In genomic region chr7:26440993-26441636, GRCh38 we compare ENCODE assay signal across 20 cellular contexts.
A peak's percentile ranks its signal among the peaks of the same experiment; 100 is the strongest.
DNase-seq lines count a peak whose midpoint lies in the region; ATAC-seq, FAIRE-seq and TF ChIP-seq lines count a peak whose summit lies in the region.
"Had no signal": no experiment of that assay in that cellular context is flagged by ENCODE, and none has a peak within 500 bp of the region (broad histone marks: within the 10 kb centered on the region; RNA-seq: fewer than 3 reads in every experiment).

No MANE protein-coding gene starts in this region.

- TF ChIP-seq CTCF in GM23338 (conservative IDR thresholded peaks at IDR 0.05; ENCODE audit: low read depth in 2 of 2) = no peak
- no peak for TF ChIP-seq CTCF in nephron progenitor cell (IDR thresholded peaks at IDR 0.05)
- TF ChIP-seq CTCF in kidney (IDR thresholded peaks at IDR 0.05; ENCODE audit: borderline replicate concordance, extremely low read depth, insufficient read depth) = no peak
- no peak for TF ChIP-seq CTCF in SK-N-SH (IDR thresholded peaks at IDR 0.05)

- TF ChIP-seq EP300 in SK-N-SH (IDR thresholded peaks at IDR 0.05; ENCODE audit: borderline replicate concordance in 1 of 2, low read depth in 1 of 2, low read length in 1 of 2) = no peak

- peak; percentile 82 for ATAC-seq in GM23338
- no peak for ATAC-seq in HG03025 (IDR thresholded peaks at IDR 0.05; ENCODE audit: low FRiP score, unreplicated experiment)
- ATAC-seq: activated CD8-positive, alpha-beta memory T cell treated with anti-CD3 and anti-CD28 coated beads, Interleukin-2, amount 10 ng/mL, durations not matched to agents 7 days and 5 days; Panc1 had no signal

- peaks cover 4% of the 10 kb centered on the region for H3K27me3 Mint-ChIP-seq in GM23338 (ENCODE audit: insufficient read depth, low read depth, poor library complexity)
- peaks cover 4% of the 10 kb centered on the region for H3K27me3 Mint-ChIP-seq in nephron progenitor cell (ENCODE audit: low read depth, poor library complexity)

- peak overlapping the region; percentile 60 for H3K4me2 ChIP-seq in GM23338
- no peak overlapping the region for H3K4me2 ChIP-seq in SK-N-SH
- H3K4me2 ChIP-seq: BLaER1 had no signal

- no peaks in the 10 kb centered on the region for H3K27me3 ChIP-seq in GM23338 (ENCODE audit: insufficient read depth)
- H3K27me3 ChIP-seq in SK-N-SH (ENCODE audit: insufficient read depth) = no peaks in the 10 kb centered on the region
- H3K27me3 ChIP-seq: BLaER1, stomach had no signal

- H3K4me3 Mint-ChIP-seq in GM23338 (no peak overlapping the region), nephron progenitor cell (peak overlapping the region; percentile 69)
- H3K4me3 Mint-ChIP-seq: activated B cell treated with CpG ODN at 0.5 μM for 24 hours; activated CD8-positive, alpha-beta memory T cell treated with anti-CD3 and anti-CD28 coated beads, Interleukin-2, amount 10 ng/mL, durations not matched to agents 7 days and 5 days had no signal

- H3K9me2 ChIP-seq in GM23338 (ENCODE audit: insufficient read depth) (peaks cover 5% of the 10 kb centered on the region), SK-N-SH (no peaks in the 10 kb centered on the region)

- no peak for FAIRE-seq in kidney (lab: Jason Lieb, UNC)
- FAIRE-seq: HTR-8/SVneo had no signal

- no peaks in the 10 kb centered on the region for H3K9me3 ChIP-seq in kidney (ENCODE audit: control insufficient read depth in 1 of 2, low read length in 2 of 2)
- no peaks in the 10 kb centered on the region for H3K9me3 ChIP-seq in SK-N-SH
- H3K9me3 ChIP-seq: BLaER1, stomach had no signal

- CTCF ChIA-PET in SK-N-SH (lab: Yijun Ruan, JAX) = interaction anchor here (0.8 to 1.8 kb wide), 7 partner anchors 8 to 227 kb away, joined by 3 to 9 read pairs (median 4); no protein-coding TSS in a partner anchor

- H3K4me3 ChIP-seq in GM23338 = peak overlapping the region; percentile 15; the same call in 1 of the 2 replicates
- H3K4me3 ChIP-seq in kidney (ENCODE audit: low read length in 2 of 2) = no peak overlapping the region
- H3K4me3 ChIP-seq in SK-N-SH (ENCODE audit: low read depth in 2 of 2, low read length in 1 of 2) = no peak overlapping the region
- H3K4me3 ChIP-seq: BLaER1, stomach had no signal

- H3F3A ChIP-seq in GM23338 (replicated peaks; ENCODE audit: low read depth) = no peaks in the 10 kb centered on the region
- H3F3A ChIP-seq in SK-N-SH (replicated peaks; ENCODE audit: insufficient read depth) = no peaks in the 10 kb centered on the region

- DNase-seq in GM23338 (ENCODE audit: low spot score) (peak; percentile 53), NCI-H2107 (lab: John Stamatoyannopoulos, UW) (peak; percentile 64), ecto neural progenitor cell (ENCODE audit: low spot score) (peak; percentile 57), nephron progenitor cell (peak; percentile 32), kidney (no peak), SK-N-SH (no peak)
- DNase-seq in activated CD8-positive, alpha-beta memory T cell treated with anti-CD3 and anti-CD28 coated beads, Interleukin-2, amount 50 U/mL, for 48 hours = no peak
- DNase-seq: activated B cell treated with CpG ODN at 0.5 μM for 24 hours; activated CD8-positive, alpha-beta memory T cell treated with anti-CD3 and anti-CD28 coated beads, Interleukin-2, amount 10 ng/mL, durations not matched to agents 7 days and 5 days; activated naive CD4-positive, alpha-beta T cell; effector CD4-positive, alpha-beta T cell; NCI-H2081 treated with DMSO at 0.1 percent for 48 hours; stimulated activated CD4-positive, alpha-beta T cell treated with anti-CD3 and anti-CD28 coated beads, Interleukin-12 subunit alpha, Interleukin-12 subunit beta, amount 100 ng/mL, for 4 hours; stomach; SW 1271 had no signal

- no peak for TF ChIP-seq RAD21 in SK-N-SH (IDR thresholded peaks at IDR 0.05; ENCODE audit: low read length)

- 59% methylated on average over 13 of the region's 13 CpGs for WGBS in SK-N-SH (ENCODE audit: low lambda C conversion rate)

- no peaks in the 10 kb centered on the region; the same call in 2 of the 3 replicates for H3K9me3 Mint-ChIP-seq in GM23338
- peaks cover 12% of the 10 kb centered on the region for H3K9me3 Mint-ChIP-seq in nephron progenitor cell
- H3K9me3 Mint-ChIP-seq: activated B cell treated with CpG ODN at 0.5 μM for 24 hours had no signal

- intact Hi-C loops in kidney (cut with DNase I) = no loop called here

- H2AFZ ChIP-seq in GM23338 (peak overlapping the region; percentile 99), SK-N-SH (ENCODE audit: low read depth) (no peak overlapping the region)
- H2AFZ ChIP-seq: parathyroid adenoma had no signal

- no peaks in the 10 kb centered on the region for H3K79me2 ChIP-seq in GM23338 (replicated peaks; ENCODE audit: insufficient read depth)
- no peaks in the 10 kb centered on the region for H3K79me2 ChIP-seq in SK-N-SH (ENCODE audit: insufficient read depth)
- H3K79me2 ChIP-seq: parathyroid adenoma had no signal

- H3K27ac ChIP-seq in GM23338 (ENCODE audit: low read depth) = no peak overlapping the region
- no peak overlapping the region for H3K27ac ChIP-seq in kidney (ENCODE audit: low read depth in 2 of 2, low read length in 2 of 2)
- no peak overlapping the region; a peak in 1 of 4 replicates for H3K27ac ChIP-seq in SK-N-SH (ENCODE audit: low read depth in 2 of 2, low read length in 1 of 2)
- H3K27ac ChIP-seq: BLaER1, parathyroid adenoma, stomach had no signal

- H3K4me1 Mint-ChIP-seq in GM23338 (peaks cover 24% of the 10 kb centered on the region), nephron progenitor cell (peaks cover 73% of the 10 kb centered on the region)
- H3K4me1 Mint-ChIP-seq: activated CD8-positive, alpha-beta memory T cell treated with anti-CD3 and anti-CD28 coated beads, Interleukin-2, amount 10 ng/mL, durations not matched to agents 7 days and 5 days had no signal

- H3K36me3 Mint-ChIP-seq in GM23338 (ENCODE audit: low read depth) = no peaks in the 10 kb centered on the region
- peaks cover 19% of the 10 kb centered on the region for H3K36me3 Mint-ChIP-seq in nephron progenitor cell (ENCODE audit: low read depth)
- H3K36me3 Mint-ChIP-seq: activated CD8-positive, alpha-beta memory T cell treated with anti-CD3 and anti-CD28 coated beads, Interleukin-2, amount 10 ng/mL, durations not matched to agents 7 days and 5 days had no signal

- POLR2A ChIA-PET in SK-N-SH (lab: Yijun Ruan, JAX) = no interaction called here

- H3K36me3 ChIP-seq in GM23338 (ENCODE audit: insufficient read depth) = no peaks in the 10 kb centered on the region
- no peaks in the 10 kb centered on the region for H3K36me3 ChIP-seq in kidney (ENCODE audit: control insufficient read depth in 1 of 2, insufficient read depth in 2 of 2, low read length in 2 of 2)
- H3K36me3 ChIP-seq in SK-N-SH (replicated peaks in 1 of 2; ENCODE audit: control insufficient read depth in 1 of 2, insufficient read depth in 2 of 2, low read length in 1 of 2) = no peaks in the 10 kb centered on the region
- H3K36me3 ChIP-seq: BLaER1, stomach had no signal

- H3K4me1 ChIP-seq in GM23338 (ENCODE audit: insufficient read depth) (peaks cover 14% of the 10 kb centered on the region), kidney (ENCODE audit: control insufficient read depth in 1 of 2, insufficient read depth in 1 of 2, low read depth in 1 of 2, low read length in 2 of 2) (no peaks in the 10 kb centered on the region), SK-N-SH (ENCODE audit: control insufficient read depth in 1 of 2, insufficient read depth in 2 of 2, low read depth in 1 of 2, low read length in 1 of 2) (peaks cover 0 to 25% of the 10 kb centered on the region in 2 experiments; a peak in 2 of 4 replicates)
- H3K4me1 ChIP-seq: BLaER1, stomach had no signal

- no peak overlapping the region for H3K9ac ChIP-seq in kidney (ENCODE audit: low read length in 2 of 2)
- no peak overlapping the region for H3K9ac ChIP-seq in SK-N-SH
- H3K9ac ChIP-seq: BLaER1, parathyroid adenoma had no signal

- H3K27ac Mint-ChIP-seq in GM23338 (no peak overlapping the region), nephron progenitor cell (peak overlapping the region; percentile 97)
- H3K27ac Mint-ChIP-seq: activated B cell treated with CpG ODN at 0.5 μM for 24 hours; activated CD8-positive, alpha-beta memory T cell treated with anti-CD3 and anti-CD28 coated beads, Interleukin-2, amount 10 ng/mL, durations not matched to agents 7 days and 5 days had no signal

- H4K20me1 ChIP-seq in GM23338 (replicated peaks; ENCODE audit: insufficient read depth) (no peaks in the 10 kb centered on the region), SK-N-SH (ENCODE audit: insufficient read depth) (no peaks in the 10 kb centered on the region)
- H4K20me1 ChIP-seq: BLaER1 had no signal

TF ChIP-seq in GM23338, 12 proteins besides CTCF, POLR2A, EP300 and RAD21 (continues in another document):
- TF ChIP-seq CREB1 (CRISPR knock-in tag; IDR thresholded peaks at IDR 0.05; ENCODE audit: low read depth) (no peak), EZH2 (IDR thresholded peaks at IDR 0.05; ENCODE audit: low read depth, unreplicated experiment) (no peak), ETS1 (IDR thresholded peaks at IDR 0.05) (no peak), JUNB (IDR thresholded peaks at IDR 0.05; ENCODE audit: unreplicated experiment) (no peak)

TF ChIP-seq in SK-N-SH, 30 proteins besides CTCF, POLR2A, EP300 and RAD21 (continues in another document):
- TF ChIP-seq SMC3 (IDR thresholded peaks at IDR 0.05; ENCODE audit: low read depth, low read length) (no peak), FOXJ3 (CRISPR knock-in tag; IDR thresholded peaks at IDR 0.05) (no peak), ELF1 (IDR thresholded peaks at IDR 0.05) (no peak), USF2 (IDR thresholded peaks at IDR 0.05; ENCODE audit: borderline replicate concordance, low read depth, low read length) (no peak), RXRA (IDR thresholded peaks at IDR 0.05; ENCODE audit: borderline replicate concordance, low read depth) (no peak), FOXM1 (IDR thresholded peaks at IDR 0.05; ENCODE audit: low read depth) (no peak)

Comparison
In these comparisons a context has a peak if more than half of its experiments do, and no peak if none do; other contexts are left out.
1. DNase-seq: peak in GM23338 (single experiment), NCI-H2107 (single experiment), ecto neural progenitor cell (single experiment) and nephron progenitor cell (single experiment); none in activated CD8-positive, alpha-beta memory T cell treated with anti-CD3 and anti-CD28 coated beads, Interleukin-2, amount 50 U/mL, for 48 hours (single experiment), kidney (single experiment) and SK-N-SH (single experiment).